21 cellular contexts compared by ENCODE assay signal in genomic region chr4:22695917-22696316, GRCh38. TPM values are rescaled to one million over a fixed set of nuclear protein-coding genes. Genes with fewer than 3 reads are reported as not detected.
A peak's percentile ranks its signal among the peaks of the same experiment; 100 is the strongest.
DNase-seq lines count a peak whose midpoint lies in the region; ATAC-seq, FAIRE-seq and TF ChIP-seq lines count a peak whose summit lies in the region.
"Had no signal": no experiment of that assay in that cellular context is flagged by ENCODE, and none has a peak within 500 bp of the region (broad histone marks: within the 10 kb centered on the region; RNA-seq: fewer than 3 reads in every experiment).

No MANE protein-coding gene starts in this region.

- H3K36me3 ChIP-seq in GM23338 (ENCODE audit: insufficient read depth) (no peaks in the 10 kb centered on the region), hepatocyte (replicated peaks; ENCODE audit: insufficient read depth, low read depth) (no peaks in the 10 kb centered on the region), HepG2 (replicated peaks in 1 of 2; ENCODE audit: control insufficient read depth in 1 of 2, insufficient read depth in 2 of 2, low read length in 2 of 2) (no peaks in the 10 kb centered on the region), small intestine (ENCODE audit: control insufficient read depth in 2 of 2, insufficient read depth in 2 of 2, low read length in 2 of 2) (peaks cover 0 to 3% of the 10 kb centered on the region in 2 donors)

- no peaks in the 10 kb centered on the region; the same call in 1 of the 2 replicates for H4K20me1 ChIP-seq in GM23338 (replicated peaks; ENCODE audit: insufficient read depth)
- no peaks in the 10 kb centered on the region for H4K20me1 ChIP-seq in hepatocyte (ENCODE audit: insufficient read depth, poor library complexity, severe bottlenecking)
- H4K20me1 ChIP-seq in HepG2 (ENCODE audit: insufficient read depth, low read length), result no peaks in the 10 kb centered on the region

- TF ChIP-seq RAD21 in HepG2 (CRISPR knock-in tag; IDR thresholded peaks at IDR 0.05), result no peak

- no TSS peak for BruUV-seq in HepG2 (replicated peaks; lab: Mats Ljungman, UMichigan)

- H3K27ac ChIP-seq in GM23338 (ENCODE audit: low read depth), result no peak overlapping the region
- peak overlapping the region; percentile 62 for H3K27ac ChIP-seq in hepatocyte
- no peak overlapping the region for H3K27ac ChIP-seq in HepG2 (ENCODE audit: extremely low read length, insufficient read depth, low read length)
- no peak overlapping the region for H3K27ac ChIP-seq in small intestine (ENCODE audit: low read depth in 1 of 2, low read length in 1 of 2)
- H3K27ac ChIP-seq: A549 had no signal

- WGBS in hepatocyte (ENCODE audit: low lambda C conversion rate, missing lambda C conversion rate), result 33% methylated on average over 3 of the region's 3 CpGs
- WGBS in HepG2 (ENCODE audit: low lambda C conversion rate), result 3% methylated on average over 3 of the region's 3 CpGs
- 8 to 40% (median 26%) methylated on average over 3 of the region's 3 CpGs for WGBS in small intestine, 3 donors

- H3K9me2 ChIP-seq in GM23338 (ENCODE audit: insufficient read depth) (no peaks in the 10 kb centered on the region), hepatocyte (replicated peaks; ENCODE audit: insufficient read depth) (no peaks in the 10 kb centered on the region)

- H3K4me3 ChIP-seq in GM23338 (no peak overlapping the region), hepatocyte (no peak overlapping the region), HepG2 (replicated peaks in 1 of 3; ENCODE audit: insufficient read depth in 1 of 3, low read depth in 2 of 3, low read length in 3 of 3) (no peak overlapping the region), small intestine (ENCODE audit: low read depth in 1 of 2, low read length in 2 of 2) (peak overlapping the region in 1 of 2 donors; percentile 60)
- H3K4me3 ChIP-seq: A549, K562 had no signal

- in situ Hi-C loops in HepG2 (cut with HindIII; ENCODE audit: extremely low pct_ligation_motif_present, low pct_unique_long_range_greater_than_20kb), result loop anchor here (10.0 kb wide), 1 partner anchor 911 kb away; no protein-coding TSS in a partner anchor

- no peaks in the 10 kb centered on the region for H3K27me3 ChIP-seq in GM23338 (ENCODE audit: insufficient read depth)
- no peaks in the 10 kb centered on the region for H3K27me3 ChIP-seq in hepatocyte
- H3K27me3 ChIP-seq in HepG2 (ENCODE audit: control insufficient read depth in 1 of 2, insufficient read depth in 2 of 2, low read length in 2 of 2), result no peaks in the 10 kb centered on the region
- no peaks in the 10 kb centered on the region for H3K27me3 ChIP-seq in small intestine (ENCODE audit: control insufficient read depth in 2 of 2, insufficient read depth in 2 of 2, low read length in 2 of 2)

- TF ChIP-seq EP300 in HepG2 (IDR thresholded peaks at IDR 0.05; ENCODE audit: low read depth in 2 of 2, low read length in 2 of 2) (no peak), HepG2 (CRISPR knock-in tag; IDR thresholded peaks at IDR 0.05; ENCODE audit: borderline replicate concordance) (no peak)

- 0 out of 3 replicates have a peak, but pooled peaks cover under 1% of the 10 kb centered on the region for H3K36me3 Mint-ChIP-seq in GM23338 (ENCODE audit: low read depth)
- H3K36me3 Mint-ChIP-seq in activated T-cell treated with anti-CD3 and anti-CD28 coated beads, Interleukin-2, amount 50 U/mL, for 24 hours (ENCODE audit: low read depth), result no peaks in the 10 kb centered on the region

- no peak for FAIRE-seq in HepG2 (lab: Jason Lieb, UNC)
- FAIRE-seq in small intestine (lab: Jason Lieb, UNC), result no peak
- FAIRE-seq: A549, K562 had no signal

- POLR2A ChIA-PET in HepG2 (lab: Yijun Ruan, JAX), result no interaction called here

- H3K4me2 ChIP-seq in GM23338, result no peak overlapping the region
- H3K4me2 ChIP-seq in hepatocyte, result peak overlapping the region; percentile 62
- H3K4me2 ChIP-seq in HepG2 (ENCODE audit: low read depth, low read length), result peak overlapping the region; percentile 32
- H3K4me2 ChIP-seq: A549 had no signal

- H3K9ac ChIP-seq in HepG2 (ENCODE audit: insufficient read depth, low read depth, low read length), result no peak overlapping the region

- H3K27ac Mint-ChIP-seq in GM23338, result no peak overlapping the region
- H3K27ac Mint-ChIP-seq in activated T-cell treated with anti-CD3 and anti-CD28 coated beads, Interleukin-2, amount 50 U/mL, for 24 hours, result no peak overlapping the region

- ATAC-seq in GM23338 (no peak), HepG2 (peak; percentile 80), GM19324 (IDR thresholded peaks at IDR 0.05; ENCODE audit: low FRiP score, unreplicated experiment) (no peak), GM18870 (IDR thresholded peaks at IDR 0.05; ENCODE audit: unreplicated experiment) (no peak)
- ATAC-seq: A549, K562 had no signal

- H2AFZ ChIP-seq in GM23338 (0 out of 2 replicates have a peak overlapping the region, but pooled peaks have one; percentile 30), hepatocyte (peak overlapping the region; percentile 13), HepG2 (ENCODE audit: low read length) (no peak overlapping the region)

- H3K9me3 ChIP-seq in hepatocyte (ENCODE audit: low read depth) (no peaks in the 10 kb centered on the region), HepG2 (ENCODE audit: low read length) (no peaks in the 10 kb centered on the region), small intestine (ENCODE audit: control insufficient read depth, low read depth) (no peaks in the 10 kb centered on the region)
- H3K9me3 ChIP-seq: A549, Caco-2 had no signal

- DNase-seq in GM23338 (ENCODE audit: low spot score) (no peak), hepatocyte (ENCODE audit: low spot score) (no peak), HepG2 (ENCODE audit: low spot score) (no peak), small intestine (peak; percentile 87), NCI-H146 (lab: John Stamatoyannopoulos, UW) (no peak)
- no peak for DNase-seq in activated T-cell treated with anti-CD3 and anti-CD28 coated beads, Interleukin-2, amount 50 U/mL, for 24 hours
- DNase-seq: Caco-2; GOT3; MV-4-11; NCI-H1417; NCI-H2029; NCI-H2171; NCI-H446 treated with DMSO at 0.1 percent for 48 hours; NK-92 treated with Interleukin-12 subunit alpha and Interleukin-12 subunit beta, amount 100 ng/mL, for 24 hours; OCI-M1; RPMI8226; SIG-M5 had no signal

- intact Hi-C loops in HepG2 (cut with micrococcal nuclease; ENCODE audit: unreplicated experiment), result no loop called here

- TF ChIP-seq CTCF in GM23338 (conservative IDR thresholded peaks at IDR 0.05; ENCODE audit: low read depth in 2 of 2) (no peak), hepatocyte (IDR thresholded peaks at IDR 0.05; ENCODE audit: poor library complexity) (no peak), HepG2 (CRISPR knock-in tag; IDR thresholded peaks at IDR 0.05) (no peak)

- H3K9me3 Mint-ChIP-seq in GM23338, result peaks cover 2% of the 10 kb centered on the region; the same call in 1 of the 3 replicates
- H3K9me3 Mint-ChIP-seq in activated T-cell treated with anti-CD3 and anti-CD28 coated beads, Interleukin-2, amount 50 U/mL, for 24 hours, result peaks cover 6% of the 10 kb centered on the region

- H3K4me1 ChIP-seq in GM23338 (ENCODE audit: insufficient read depth) (no peaks in the 10 kb centered on the region), hepatocyte (ENCODE audit: insufficient read depth) (no peaks in the 10 kb centered on the region), HepG2 (ENCODE audit: insufficient read depth, low read length) (peaks cover 17% of the 10 kb centered on the region; the same call in 1 of the 2 replicates), small intestine (ENCODE audit: control insufficient read depth in 2 of 2, insufficient read depth in 1 of 2, low read depth in 1 of 2, low read length in 1 of 2) (no peaks in the 10 kb centered on the region)
- H3K4me1 ChIP-seq: A549, Caco-2 had no signal

- no peaks in the 10 kb centered on the region for H3K27me3 Mint-ChIP-seq in GM23338 (ENCODE audit: insufficient read depth, low read depth, poor library complexity)
- H3K27me3 Mint-ChIP-seq in activated T-cell treated with anti-CD3 and anti-CD28 coated beads, Interleukin-2, amount 50 U/mL, for 24 hours, result no peaks in the 10 kb centered on the region

- H3F3A ChIP-seq in GM23338 (replicated peaks; ENCODE audit: low read depth), result no peaks in the 10 kb centered on the region

- H3K79me2 ChIP-seq in GM23338 (replicated peaks; ENCODE audit: insufficient read depth), result no peaks in the 10 kb centered on the region
- H3K79me2 ChIP-seq in hepatocyte, result no peaks in the 10 kb centered on the region
- H3K79me2 ChIP-seq in HepG2 (ENCODE audit: insufficient read depth, low read length), result no peaks in the 10 kb centered on the region

- no peaks in the 10 kb centered on the region for H3K4me1 Mint-ChIP-seq in GM23338
- H3K4me1 Mint-ChIP-seq in activated T-cell treated with anti-CD3 and anti-CD28 coated beads, Interleukin-2, amount 50 U/mL, for 24 hours (ENCODE audit: low read depth), result no peaks in the 10 kb centered on the region

- no peak overlapping the region for H3K4me3 Mint-ChIP-seq in GM23338
- no peak overlapping the region for H3K4me3 Mint-ChIP-seq in activated T-cell treated with anti-CD3 and anti-CD28 coated beads, Interleukin-2, amount 50 U/mL, for 24 hours

- CTCF ChIA-PET in HepG2 (lab: Yijun Ruan, JAX; ENCODE audit: low intra/inter-chr PET ratio, low total read pairs), result no interaction called here

- TF ChIP-seq POLR2A in HepG2 (IDR thresholded peaks at IDR 0.05; ENCODE audit: insufficient read depth in 1 of 2, low read depth in 2 of 2, low read length in 2 of 2), result no peak

RNA-seq across cellular contexts. Expression of gene GBA3, which starts 3.2 kb away (rescaled TPM):
- not detected in 2 replicates for total RNA-seq in GM23338 (2014; rRNA removed; shearing (Covaris generic))
- polyA plus RNA-seq in GM23338 (2016; fragmentation: Nextera tagmentation; extraction: Ambion mirVana), result not detected in 2 replicates
- 30.5 and 34.2 TPM in 2 replicates for total RNA-seq in hepatocyte
- polyA plus RNA-seq in hepatocyte, result 5.1 and 14.3 TPM in 2 replicates
- total RNA-seq in HepG2 (2016; rRNA removed; fragmentation: Illumina TruSeq; extraction: Trizol), result 0.15 and 0.18 TPM in 2 replicates
- 0.30 TPM in 1 of 2 replicates, not detected in the other for total RNA-seq in HepG2 (2016; cell fraction: cytosol; rRNA removed; fragmentation: Illumina TruSeq; extraction: Trizol; ENCODE audit: low read depth)
- 0.11 and 0.13 TPM in 2 replicates for total RNA-seq in HepG2 (2016; cell fraction: insoluble cytoplasmic fraction; rRNA removed; fragmentation: Illumina TruSeq; extraction: Trizol)
- 0.06 TPM in 1 of 2 replicates, not detected in the other for total RNA-seq in HepG2 (2016; cell fraction: membrane; rRNA removed; fragmentation: Illumina TruSeq; extraction: Trizol)
- not detected in 2 replicates for total RNA-seq in HepG2 (2016; cell fraction: nucleus; rRNA removed; fragmentation: Illumina TruSeq; extraction: Trizol)
- 0.03 TPM in 1 of 2 replicates, not detected in the other for polyA plus RNA-seq in HepG2 (2011; rRNA removed)
- polyA plus RNA-seq in HepG2 (2011; cell fraction: cytosol; rRNA removed), result 0.04 TPM in 1 of 2 replicates, not detected in the other
- polyA plus RNA-seq in HepG2 (2011; cell fraction: nucleus; rRNA removed), result not detected in 2 replicates
- polyA plus RNA-seq in HepG2 (2012), result 0.23 TPM in 1 of 2 replicates, not detected in the other
- not detected in 2 replicates for polyA plus RNA-seq in HepG2 (2016; cell fraction: cytosol; fragmentation: Illumina TruSeq; extraction: Trizol; ENCODE audit: low read depth)
- 0.10 and 0.23 TPM in 2 replicates for polyA plus RNA-seq in HepG2 (2016; cell fraction: insoluble cytoplasmic fraction; fragmentation: Illumina TruSeq; extraction: Trizol; ENCODE audit: low read depth)
- not detected in 2 replicates for polyA plus RNA-seq in HepG2 (2016; cell fraction: membrane; fragmentation: Illumina TruSeq; extraction: Trizol; ENCODE audit: low read depth)
- polyA plus RNA-seq in HepG2 (2016; cell fraction: nucleus; fragmentation: Illumina TruSeq; extraction: Trizol; ENCODE audit: insufficient read depth, low read depth), result not detected in 2 replicates
- polyA minus RNA-seq in HepG2 (2011; rRNA and poly(A)+ RNA removed; ENCODE audit: low replicate concordance), result not detected in 2 replicates
- polyA minus RNA-seq in HepG2 (2011; cell fraction: cytosol; rRNA and poly(A)+ RNA removed), result not detected in 2 replicates
- polyA minus RNA-seq in HepG2 (2011; cell fraction: nucleus; rRNA and poly(A)+ RNA removed), result not detected in 2 replicates
- polyA plus RNA-seq in small intestine, result 100 to 1,000 TPM; 102 to 589 (median 256) TPM
- polyA plus RNA-seq: A549 had no signal
